ENCODE assay signal across 23 cellular contexts in the genomic region with DNA sequence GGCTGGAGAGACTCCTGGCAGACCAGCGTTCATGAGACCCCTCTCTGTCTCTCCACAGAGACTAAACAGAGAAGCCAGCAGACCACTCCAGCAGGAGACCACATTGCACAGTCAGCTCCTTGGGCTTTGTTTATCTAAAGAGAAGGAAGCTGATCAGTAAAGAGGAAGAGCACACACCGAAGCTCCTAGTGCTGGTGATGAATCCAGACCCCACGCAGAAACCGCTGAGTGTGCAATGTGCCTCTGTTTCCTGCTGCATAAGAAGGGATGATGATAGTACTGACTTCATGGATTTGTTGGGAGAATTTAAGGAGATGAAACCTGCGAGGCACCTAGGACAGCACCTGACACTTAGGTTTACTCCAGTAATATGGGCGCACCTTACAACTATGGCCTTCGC.
"Had no signal": no experiment of that assay in that cellular context is flagged by ENCODE, and none has a peak within 500 bp of the region (broad histone marks: within the 10 kb centered on the region; RNA-seq: fewer than 3 reads in every experiment).

No MANE protein-coding gene starts in this region.

- H3K4me1 Mint-ChIP-seq: activated naive CD4-positive, alpha-beta T cell treated with anti-CD3 and anti-CD28 coated beads, Interleukin-2, amount 50 U/mL, for 24 hours; stimulated activated naive CD8-positive, alpha-beta T cell treated with anti-CD3 and anti-CD28 coated beads, Interleukin-15, amount 100 ng/mL, for 72 hours had no signal

- H3K4me3 Mint-ChIP-seq: activated naive CD4-positive, alpha-beta T cell treated with anti-CD3 and anti-CD28 coated beads, Interleukin-2, amount 50 U/mL, for 24 hours; activated T-cell treated with anti-CD3 and anti-CD28 coated beads, Interleukin-2, amount 50 U/mL, for 72 hours; brain; immature natural killer cell; naive thymus-derived CD4-positive, alpha-beta T cell; neural progenitor cell; stimulated activated naive CD8-positive, alpha-beta T cell treated with anti-CD3 and anti-CD28 coated beads, Interleukin-15, amount 100 ng/mL, for 72 hours had no signal

- H3K9me3 ChIP-seq: suprapubic skin, transverse colon, uterus had no signal

- ATAC-seq: activated T-cell treated with anti-CD3 and anti-CD28 coated beads, Interleukin-2, amount 50 U/mL, for 72 hours; naive thymus-derived CD4-positive, alpha-beta T cell; stimulated activated naive CD8-positive, alpha-beta T cell treated with anti-CD3 and anti-CD28 coated beads, Interleukin-15, amount 100 ng/mL, for 72 hours had no signal

- H3K4me3 ChIP-seq: hepatocyte, neural progenitor cell, suprapubic skin, transverse colon, uterus had no signal

- H2AFZ ChIP-seq: hepatocyte, neural progenitor cell had no signal

- H3K27me3 Mint-ChIP-seq: activated naive CD4-positive, alpha-beta T cell treated with anti-CD3 and anti-CD28 coated beads, Interleukin-2, amount 50 U/mL, for 24 hours; stimulated activated naive CD8-positive, alpha-beta T cell treated with anti-CD3 and anti-CD28 coated beads, Interleukin-15, amount 100 ng/mL, for 72 hours had no signal

- H3K27ac ChIP-seq: neural progenitor cell, suprapubic skin, transverse colon had no signal

- H3K9me3 Mint-ChIP-seq: activated naive CD4-positive, alpha-beta T cell treated with anti-CD3 and anti-CD28 coated beads, Interleukin-2, amount 50 U/mL, for 24 hours; immature natural killer cell; neural progenitor cell had no signal

- H3K36me3 Mint-ChIP-seq: brain, neural progenitor cell had no signal

- H3K27ac Mint-ChIP-seq: activated naive CD4-positive, alpha-beta T cell treated with anti-CD3 and anti-CD28 coated beads, Interleukin-2, amount 50 U/mL, for 24 hours; activated T-cell treated with anti-CD3 and anti-CD28 coated beads, Interleukin-2, amount 50 U/mL, for 72 hours; neural progenitor cell; stimulated activated naive CD8-positive, alpha-beta T cell treated with anti-CD3 and anti-CD28 coated beads, Interleukin-15, amount 100 ng/mL, for 72 hours had no signal

- DNase-seq: activated CD4-positive, alpha-beta T cell treated with anti-CD3 and anti-CD28 coated beads for 4 hours; activated CD4-positive, alpha-beta T cell treated with anti-CD3 and anti-CD28 coated beads, Interleukin-2, amount 50 U/mL, for 48 hours; activated CD4-positive, CD25-positive, alpha-beta regulatory T cell; activated gamma-delta T cell treated with Interleukin-2 at 50 U/mL for 16 hours; activated T-cell treated with anti-CD3 and anti-CD28 coated beads, Interleukin-2, amount 50 U/mL, for 72 hours; aorta; central memory CD4-positive, alpha-beta T cell; effector memory CD4-positive, alpha-beta T cell; glutamatergic neuron; immature natural killer cell; naive thymus-derived CD4-positive, alpha-beta T cell; retina; stimulated activated CD4-positive, alpha-beta T cell treated with anti-CD3 and anti-CD28 coated beads, Interleukin-4, amount 100 ng/mL, for 24 hours; stimulated activated naive CD8-positive, alpha-beta T cell treated with anti-CD3 and anti-CD28 coated beads, Interleukin-15, amount 100 ng/mL, for 72 hours; T-helper 1 cell; transverse colon; uterus had no signal

- H3K27me3 ChIP-seq: hepatocyte, neural progenitor cell, transverse colon, uterus had no signal

- H3K79me2 ChIP-seq: hepatocyte had no signal

- H3K9ac ChIP-seq: neural progenitor cell had no signal

- H3K4me2 ChIP-seq: hepatocyte, neural progenitor cell had no signal

- H3K4me1 ChIP-seq: neural progenitor cell had no signal

- H3K36me3 ChIP-seq: neural progenitor cell, suprapubic skin, transverse colon, uterus had no signal

- FAIRE-seq: frontal cortex had no signal
